12 cellular contexts compared by ENCODE assay signal in the genomic region with DNA sequence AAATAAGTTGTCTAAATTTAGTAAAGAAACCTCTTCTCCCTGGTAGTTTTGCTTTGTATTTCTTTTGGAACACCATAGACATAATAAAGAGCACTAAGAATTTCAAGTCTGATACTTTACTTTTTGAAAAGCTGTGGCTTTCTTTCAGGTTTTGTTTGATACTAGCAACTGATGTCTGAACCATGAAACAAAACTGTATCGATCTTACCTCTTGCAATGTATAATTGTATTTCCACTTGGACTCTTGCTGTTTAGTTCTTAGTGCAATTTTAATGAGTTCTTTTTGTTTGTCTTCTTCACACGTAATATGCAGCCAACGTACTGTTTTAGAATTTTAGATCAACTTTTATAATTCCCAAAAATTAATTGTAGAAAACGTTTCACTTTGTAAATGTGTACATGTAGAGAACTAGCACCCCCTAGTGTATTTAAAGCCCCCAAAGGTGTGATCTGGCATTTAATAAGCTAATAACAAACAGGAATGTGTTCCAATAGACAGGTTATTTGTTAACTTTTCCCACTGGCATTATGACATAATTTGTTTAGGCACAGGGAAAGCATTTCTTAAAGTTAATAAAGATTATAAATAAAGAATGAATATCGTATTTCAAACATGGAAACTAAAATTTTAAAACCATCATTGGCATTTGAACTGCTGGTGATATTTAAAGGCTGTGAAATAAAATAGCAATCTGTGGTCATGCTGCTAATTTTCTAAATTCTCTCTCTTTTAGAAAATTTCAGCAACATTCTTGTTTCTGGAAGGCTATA.
DNase-seq lines count a peak whose midpoint lies in the region; ATAC-seq and TF ChIP-seq lines count a peak whose summit lies in the region.
"Had no signal": no experiment of that assay in that cellular context is flagged by ENCODE, and none has a peak within 500 bp of the region (broad histone marks: within the 10 kb centered on the region; RNA-seq: fewer than 3 reads in every experiment).

No MANE protein-coding gene starts in this region.

- intact Hi-C loops in right lobe of liver (cut with DNase I) (no loop called here), stomach (cut with DNase I; ENCODE audit: low total_unique reads) (no loop called here)

- H3F3A ChIP-seq in SU-DHL-6 (ENCODE audit: insufficient read depth) = no peaks in the 10 kb centered on the region

- H3K4me1 ChIP-seq in right lobe of liver = peaks cover 0 to 17% (median 0%) of the 10 kb centered on the region in 4 donors
- H3K4me1 ChIP-seq in stomach = no peaks in the 10 kb centered on the region

- H3K36me3 ChIP-seq in SU-DHL-6 (ENCODE audit: low read length) (no peaks in the 10 kb centered on the region), right lobe of liver (no peaks in the 10 kb centered on the region), stomach (no peaks in the 10 kb centered on the region)

- H3K79me2 ChIP-seq in SU-DHL-6 (ENCODE audit: insufficient read depth, low read length) = no peaks in the 10 kb centered on the region

- ATAC-seq in right lobe of liver = peak; percentile 58 to 79 (median 64)
- ATAC-seq in GM18498 (IDR thresholded peaks at IDR 0.05; ENCODE audit: unreplicated experiment) = no peak
- ATAC-seq in GM21381 (IDR thresholded peaks at IDR 0.05; ENCODE audit: unreplicated experiment) = no peak

- no peak overlapping the region for H2AFZ ChIP-seq in SU-DHL-6 (ENCODE audit: low read depth, low read length, severe bottlenecking)

- DNase-seq in COLO829 (ENCODE audit: low spot score) (peak; percentile 48), KBM-7 (peak; percentile 3), right lobe of liver (no peak), H4 (ENCODE audit: low spot score) (no peak), stomach (no peak)
- DNase-seq: activated naive CD4-positive, alpha-beta T cell treated with anti-CD3 and anti-CD28 coated beads for 36 hours; DMS153; mesenchymal stem cell; NCI-H187 had no signal

- 10% methylated on average over 5 of the region's 5 CpGs for WGBS in right lobe of liver (ENCODE audit: insufficient coverage, low coverage, low lambda C conversion rate, missing lambda C conversion rate)
- WGBS in stomach, 5 donors = 39 to 54% (median 46%) methylated on average over 5 of the region's 5 CpGs

- no peak overlapping the region for H3K27ac ChIP-seq in SU-DHL-6 (ENCODE audit: low read depth, low read length)
- peak overlapping the region in 1 of 3 donors; percentile 16 for H3K27ac ChIP-seq in right lobe of liver
- no peak overlapping the region for H3K27ac ChIP-seq in stomach

- H4K20me1 ChIP-seq in SU-DHL-6 (ENCODE audit: low read depth, low read length) = no peaks in the 10 kb centered on the region

- no peaks in the 10 kb centered on the region for H3K9me3 ChIP-seq in SU-DHL-6 (ENCODE audit: insufficient read depth, low read length)
- no peaks in the 10 kb centered on the region for H3K9me3 ChIP-seq in right lobe of liver
- no peaks in the 10 kb centered on the region for H3K9me3 ChIP-seq in stomach

- no peaks in the 10 kb centered on the region for H3K27me3 ChIP-seq in SU-DHL-6 (ENCODE audit: low read length)
- H3K27me3 ChIP-seq in right lobe of liver = no peaks in the 10 kb centered on the region
- no peaks in the 10 kb centered on the region for H3K27me3 ChIP-seq in stomach

- no peaks in the 10 kb centered on the region for H3K9me2 ChIP-seq in SU-DHL-6 (replicated peaks; ENCODE audit: insufficient read depth, low read length)

- TF ChIP-seq POLR2A in right lobe of liver (IDR thresholded peaks at IDR 0.05) (no peak), stomach (IDR thresholded peaks at IDR 0.05) (no peak)

- in situ Hi-C loops in KBM-7 (cut with MboI; ENCODE audit: low pct_unique_long_range_greater_than_20kb, low sequenced_read_pairs) = no loop called here

- TF ChIP-seq EP300 in stomach (IDR thresholded peaks at IDR 0.05) = no peak

- no peak overlapping the region for H3K4me3 ChIP-seq in SU-DHL-6 (ENCODE audit: insufficient read depth, low read length, poor library complexity, severe bottlenecking)
- peak overlapping the region in 2 of 3 donors; percentile 25 to 31 for H3K4me3 ChIP-seq in right lobe of liver
- no peak overlapping the region for H3K4me3 ChIP-seq in stomach

- no peak overlapping the region for H3K9ac ChIP-seq in SU-DHL-6 (ENCODE audit: low read length)

- TF ChIP-seq CTCF in SU-DHL-6 (IDR thresholded peaks at IDR 0.05; ENCODE audit: insufficient read depth, low read length, poor library complexity, severe bottlenecking) (peak; percentile 17), right lobe of liver (IDR thresholded peaks at IDR 0.05) (peak; percentile 38 to 49 (median 44)), stomach (IDR thresholded peaks at IDR 0.05) (no peak)

- H3K4me2 ChIP-seq in SU-DHL-6 (ENCODE audit: low read depth, low read length, poor library complexity, severe bottlenecking) = no peak overlapping the region

Comparison
In these comparisons a context has a peak if more than half of its experiments do, and no peak if none do; other contexts are left out.
1. DNase-seq: peak in COLO829 (single experiment) and KBM-7 (single experiment); none in right lobe of liver (0 of 3), H4 (single experiment) and stomach (single experiment).
2. H3K4me3 ChIP-seq: peak in right lobe of liver (2 of 3); none in SU-DHL-6 (single experiment) and stomach (0 of 4).
3. CTCF ChIP-seq: peak in SU-DHL-6 (single experiment) and right lobe of liver (4 of 4); none in stomach (0 of 7).
4. ATAC-seq: peak in right lobe of liver (4 of 4); none in GM18498 (single experiment) and GM21381 (single experiment).